Comparison of ENCODE assay signal across 20 cellular contexts in genomic region chr18:42807852-42808251, GRCh38.
"Had no signal": no experiment of that assay in that cellular context is flagged by ENCODE, and none has a peak within 500 bp of the region (broad histone marks: within the 10 kb centered on the region; RNA-seq: fewer than 3 reads in every experiment).

No MANE protein-coding gene starts in this region.

- ATAC-seq: activated CD4-positive, CD25-positive, alpha-beta regulatory T cell treated with anti-CD3 and anti-CD28 coated beads, Interleukin-2, amount 50 U/mL, for 24 hours; activated naive CD4-positive, alpha-beta T cell treated with anti-CD3 and anti-CD28 coated beads, Interleukin-2, amount 50 U/mL, for 72 hours; esophagus mucosa; gastrocnemius medialis; heart right ventricle; stimulated activated naive CD8-positive, alpha-beta T cell treated with anti-CD3 and anti-CD28 coated beads, Interleukin-15, Interleukin-2, amounts not matched to agents 100 U/mL and 50 U/mL, for 24 hours had no signal

- H3K4me3 ChIP-seq: adrenal gland, coronary artery, gastrocnemius medialis, heart right ventricle, left ventricle myocardium inferior, tibial nerve had no signal

- H3K27me3 ChIP-seq: adrenal gland, gastrocnemius medialis, heart right ventricle, tibial nerve had no signal

- H3K9me3 ChIP-seq: adrenal gland, gastrocnemius medialis, heart right ventricle, left ventricle myocardium inferior, tibial nerve had no signal

- H2AFZ ChIP-seq: parathyroid adenoma had no signal

- H3K79me2 ChIP-seq: parathyroid adenoma had no signal

- H3K27ac Mint-ChIP-seq: activated naive CD4-positive, alpha-beta T cell treated with anti-CD3 and anti-CD28 coated beads, Interleukin-2, amount 50 U/mL, for 72 hours had no signal

- H3K4me3 Mint-ChIP-seq: neural crest cell had no signal

- H3K36me3 ChIP-seq: adrenal gland, gastrocnemius medialis, heart right ventricle, left ventricle myocardium inferior, tibial nerve had no signal

- H3K27ac ChIP-seq: adrenal gland, coronary artery, gastrocnemius medialis, heart right ventricle, left ventricle myocardium inferior, parathyroid adenoma, tibial nerve had no signal

- H3K9ac ChIP-seq: parathyroid adenoma had no signal

- H3K9me3 Mint-ChIP-seq: neural crest cell had no signal

- H3K36me3 Mint-ChIP-seq: activated naive CD4-positive, alpha-beta T cell treated with anti-CD3 and anti-CD28 coated beads, Interleukin-2, amount 50 U/mL, for 72 hours had no signal

- DNase-seq: activated CD4-positive, alpha-beta T cell treated with anti-CD3 and anti-CD28 coated beads, Interleukin-2, amount 50 U/mL, for 1 hour; activated CD8-positive, alpha-beta memory T cell treated with anti-CD3 and anti-CD28 coated beads for 24 hours; activated gamma-delta T cell; adrenal gland; effector CD4-positive, alpha-beta T cell; gastrocnemius medialis; heart right ventricle; kidney glomerular epithelial cell; left ventricle myocardium inferior; mammary epithelial cell; stimulated activated CD4-positive, alpha-beta T cell treated with anti-CD3 and anti-CD28 coated beads, Interleukin-2, amount 100 ng/mL, for 24 hours; stimulated activated naive CD8-positive, alpha-beta T cell treated with anti-CD3 and anti-CD28 coated beads, Interleukin-15, Interleukin-2, amounts not matched to agents 100 U/mL and 50 U/mL, for 24 hours; T1000 had no signal
